8 cellular contexts compared by ENCODE assay signal in genomic region chr3:174439621-174440349, GRCh38.
A peak's percentile ranks its signal among the peaks of the same experiment; 100 is the strongest.
DNase-seq lines count a peak whose midpoint lies in the region; ATAC-seq and TF ChIP-seq lines count a peak whose summit lies in the region.

No MANE protein-coding gene starts in this region.

- no peak for ATAC-seq in HG03280 (IDR thresholded peaks at IDR 0.05; ENCODE audit: unreplicated experiment)
- no peak for ATAC-seq in HG02938 (IDR thresholded peaks at IDR 0.05; ENCODE audit: unreplicated experiment)

- no peaks in the 10 kb centered on the region for H3K9me3 ChIP-seq in adrenal gland (replicated peaks in 1 of 3)

- intact Hi-C loops in adrenal gland (cut with DNase I), result no loop called here

- H3K27ac ChIP-seq in adrenal gland, result peak overlapping the region in 3 of 5 donors; percentile 90 to 97 (median 91)

- H3K4me1 ChIP-seq in adrenal gland (replicated peaks in 1 of 2), result peaks cover 0 to 17% of the 10 kb centered on the region in 2 donors

- no peaks in the 10 kb centered on the region for H3K36me3 ChIP-seq in adrenal gland (replicated peaks in 1 of 2)

- in situ Hi-C loops in Caki2 (cut with HindIII; ENCODE audit: low pct_unique_long_range_greater_than_20kb, low sequenced_read_pairs), result no loop called here

- no peak for TF ChIP-seq CTCF in adrenal gland (IDR thresholded peaks at IDR 0.05)

- peak overlapping the region in 1 of 4 donors; percentile 72 for H3K4me3 ChIP-seq in adrenal gland

- no peaks in the 10 kb centered on the region for H3K27me3 ChIP-seq in adrenal gland

- DNase-seq in Caki2 (ENCODE audit: low read depth) (peak; percentile 77), M059J (ENCODE audit: low read depth) (peak; percentile 100), adrenal gland (peak in 3 of 7 donors; percentile 5 to 33 (median 20)), hepatic stellate cell (ENCODE audit: low spot score) (peak; percentile 44), retina (peak; percentile 54)
- no peak for DNase-seq in activated CD4-positive, alpha-beta T cell treated with anti-CD3 and anti-CD28 coated beads for 48 hours

- no peak for TF ChIP-seq POLR2A in adrenal gland (IDR thresholded peaks at IDR 0.05)

- 18 to 30% (median 26%) methylated on average over 9 of the region's 9 CpGs for WGBS in adrenal gland, 4 donors
